Comparison of ENCODE assay signal across 20 cellular contexts in the genomic region with DNA sequence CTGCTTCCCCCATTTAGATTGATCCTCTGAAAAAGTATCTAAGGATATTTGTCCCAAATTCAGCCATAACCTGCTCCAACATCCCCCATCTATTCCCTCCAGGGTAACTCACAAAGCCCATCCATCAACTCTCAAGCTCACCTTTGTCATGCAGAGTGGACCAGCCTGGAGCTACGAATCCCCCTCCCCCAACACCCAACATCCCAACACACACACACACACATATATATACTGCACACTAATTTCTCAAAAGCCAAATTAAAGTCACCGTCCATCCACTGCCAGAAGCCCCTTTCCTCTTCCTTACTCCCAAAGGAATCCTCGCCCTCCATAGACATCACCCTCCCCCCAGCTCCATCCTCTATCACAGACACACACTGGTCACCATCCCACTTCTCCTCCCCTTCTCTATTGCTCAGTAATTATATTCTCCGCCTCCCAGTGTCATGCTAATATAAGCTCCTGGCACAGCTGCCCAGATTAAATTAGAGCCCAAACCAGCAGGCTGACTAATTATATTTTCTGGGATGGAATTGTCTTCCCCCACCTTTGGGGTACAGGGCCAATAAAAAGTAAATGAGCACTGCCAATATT. TPM values are rescaled to one million over a fixed set of nuclear protein-coding genes. Genes with fewer than 3 reads are reported as not detected.
A peak's percentile ranks its signal among the peaks of the same experiment; 100 is the strongest.
DNase-seq lines count a peak whose midpoint lies in the region; TF ChIP-seq lines count a peak whose summit lies in the region.
"Had no signal": no experiment of that assay in that cellular context is flagged by ENCODE, and none has a peak within 500 bp of the region (broad histone marks: within the 10 kb centered on the region; RNA-seq: fewer than 3 reads in every experiment).

No MANE protein-coding gene starts in this region.

- no peaks in the 10 kb centered on the region for H3K4me1 Mint-ChIP-seq in endodermal cell

- no peaks in the 10 kb centered on the region for H3K36me3 Mint-ChIP-seq in endodermal cell (ENCODE audit: low read depth)

- H3K4me1 ChIP-seq in endodermal cell (ENCODE audit: control insufficient read depth, insufficient read depth, low read length) (no peaks in the 10 kb centered on the region), breast epithelium (no peaks in the 10 kb centered on the region)
- H3K4me1 ChIP-seq: SJSA1 had no signal

- WGBS in endodermal cell (ENCODE audit: insufficient coverage in 1 of 2, insufficient read length in 1 of 2), 2 experiments: 63 to 64% methylated on average over 4 of the region's 4 CpGs

- TF ChIP-seq CTCF in endodermal cell (conservative IDR thresholded peaks at IDR 0.05) (no peak), breast epithelium (IDR thresholded peaks at IDR 0.05) (no peak)

- no peak overlapping the region for H3K4me3 Mint-ChIP-seq in endodermal cell
- H3K4me3 Mint-ChIP-seq: T-helper 2 cell treated with Interferon-gamma antibody and Interleukin-4, amounts not matched to agents 5 μg/mL and 100 μg/mL, for 36 hours had no signal

- H3K27me3 ChIP-seq in endodermal cell (ENCODE audit: control insufficient read depth, insufficient read depth, low read length, poor library complexity, severe bottlenecking) (no peaks in the 10 kb centered on the region), breast epithelium (no peaks in the 10 kb centered on the region)
- H3K27me3 ChIP-seq: BLaER1 had no signal

- H3K27me3 Mint-ChIP-seq in endodermal cell (ENCODE audit: insufficient read depth): no peaks in the 10 kb centered on the region

- no peaks in the 10 kb centered on the region for H3K9me3 Mint-ChIP-seq in endodermal cell
- H3K9me3 Mint-ChIP-seq: T-helper 2 cell treated with Interferon-gamma antibody and Interleukin-4, amounts not matched to agents 5 μg/mL and 100 μg/mL, for 36 hours had no signal

- H3K4me3 ChIP-seq in endodermal cell (ENCODE audit: low read length) (no peak overlapping the region), breast epithelium (no peak overlapping the region)
- H3K4me3 ChIP-seq: BLaER1, SJSA1 had no signal

- peak overlapping the region; percentile 32 for H3K27ac ChIP-seq in endodermal cell (ENCODE audit: low read depth, low read length)
- no peak overlapping the region for H3K27ac ChIP-seq in breast epithelium
- H3K27ac ChIP-seq: BLaER1, RWPE1, SJSA1 had no signal

- TF ChIP-seq POLR2A in breast epithelium (IDR thresholded peaks at IDR 0.05): no peak

- H3K9me3 ChIP-seq in endodermal cell (ENCODE audit: control insufficient read depth, low read length) (no peaks in the 10 kb centered on the region), breast epithelium (no peaks in the 10 kb centered on the region)
- H3K9me3 ChIP-seq: SJSA1 had no signal

- no peaks in the 10 kb centered on the region for H3K36me3 ChIP-seq in endodermal cell (ENCODE audit: control insufficient read depth, insufficient read depth, low read length)
- H3K36me3 ChIP-seq in breast epithelium: no peaks in the 10 kb centered on the region
- H3K36me3 ChIP-seq: BLaER1, SJSA1 had no signal

- no peak overlapping the region for H3K27ac Mint-ChIP-seq in endodermal cell
- H3K27ac Mint-ChIP-seq: T-helper 2 cell treated with Interferon-gamma antibody and Interleukin-4, amounts not matched to agents 5 μg/mL and 100 μg/mL, for 36 hours had no signal

- DNase-seq in NCI-H1105 treated with DMSO at 0.1 percent for 48 hours (lab: John Stamatoyannopoulos, UW) (peak; percentile 4), NCI-H1105 (lab: John Stamatoyannopoulos, UW) (no peak), NCI-H69 (lab: John Stamatoyannopoulos, UW) (peak; percentile 99), endodermal cell (no peak), SIG-M5 treated with dmso at 0.1 percent for 504 hours (lab: John Stamatoyannopoulos, UW; ENCODE audit: unreplicated experiment) (no peak), DMS79 (lab: John Stamatoyannopoulos, UW) (no peak), breast epithelium (ENCODE audit: low spot score in 2 of 2) (no peak), NCI-H2227 (lab: John Stamatoyannopoulos, UW; ENCODE audit: unreplicated experiment) (no peak)
- DNase-seq: 8988T; KBM-7; NCI-H1048; NCI-H2029 treated with DMSO at 0.1 percent for 48 hours; NCI-H345; NK-92 treated with Interleukin-12 subunit alpha and Interleukin-12 subunit beta, amount 100 ng/mL, for 24 hours; SW 1271 had no signal

- H3K9ac ChIP-seq in endodermal cell (ENCODE audit: extremely low read depth, low read length, poor library complexity, severe bottlenecking): no peak overlapping the region
- H3K9ac ChIP-seq: BLaER1 had no signal

- intact Hi-C loops in breast epithelium (cut with DNase I; ENCODE audit: low total_unique reads): no loop called here

RNA-seq across cellular contexts. Expression of a gene that starts 13.4 kb away (rescaled TPM):
- not detected for total RNA-seq in endodermal cell
- polyA plus RNA-seq in endodermal cell (2013, experiment 1 of 2): not detected
- polyA plus RNA-seq in endodermal cell (2013, experiment 2 of 2): not detected
- 1 to 10 TPM; 1.3 to 6.2 (median 2.2) TPM for total RNA-seq in breast epithelium

RNA-seq across cellular contexts. Expression of a gene that starts 21.8 kb away (rescaled TPM):
- total RNA-seq in endodermal cell: not detected
- 15.1 TPM for polyA plus RNA-seq in endodermal cell (2013, experiment 1 of 2)
- 10.4 TPM for polyA plus RNA-seq in endodermal cell (2013, experiment 2 of 2)
- total RNA-seq in breast epithelium: not detected
- total RNA-seq: Daoy, SJSA1 had no signal

Comparison
In these comparisons a context has a peak if more than half of its experiments do, and no peak if none do; other contexts are left out.
1. DNase-seq: peak in NCI-H1105 treated with DMSO at 0.1 percent for 48 hours (single experiment) and NCI-H69 (single experiment); none in NCI-H1105 (single experiment), endodermal cell (single experiment), SIG-M5 treated with dmso at 0.1 percent for 504 hours (single experiment), DMS79 (single experiment), breast epithelium (0 of 2) and NCI-H2227 (single experiment).